ENCODE assay signal across 15 cellular contexts in the genomic region with DNA sequence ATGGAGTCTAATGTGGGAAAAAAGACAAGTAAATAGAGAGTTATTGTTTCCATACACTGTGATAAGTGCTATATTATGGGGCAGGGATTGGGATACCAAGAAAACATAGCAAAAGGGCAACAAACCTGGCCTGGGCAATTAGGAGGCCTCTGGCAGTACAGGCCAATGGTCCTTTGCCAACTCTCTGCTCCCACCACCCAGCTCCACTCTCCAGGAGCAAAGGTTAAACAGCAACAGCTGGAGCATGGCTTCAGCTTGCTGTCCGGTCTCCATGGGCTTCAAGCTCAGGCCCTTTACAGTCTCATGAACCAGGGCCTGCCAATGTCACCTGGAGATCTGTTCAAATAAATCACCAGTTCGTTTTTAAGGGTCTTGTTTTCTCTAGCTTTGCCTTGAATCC. TPM values are rescaled to one million over a fixed set of nuclear protein-coding genes. Genes with fewer than 3 reads are reported as not detected.
DNase-seq lines count a peak whose midpoint lies in the region; ATAC-seq and TF ChIP-seq lines count a peak whose summit lies in the region.
"Had no signal": no experiment of that assay in that cellular context is flagged by ENCODE, and none has a peak within 500 bp of the region (broad histone marks: within the 10 kb centered on the region; RNA-seq: fewer than 3 reads in every experiment).

No MANE protein-coding gene starts in this region.

- no peak for DNase-seq in breast epithelium (ENCODE audit: low spot score in 2 of 2)
- DNase-seq in MCF 10A (ENCODE audit: unreplicated experiment), result no peak
- DNase-seq in left lobe of liver (ENCODE audit: low spot score), result no peak
- no peak for DNase-seq in activated naive CD8-positive, alpha-beta T cell treated with anti-CD3 and anti-CD28 coated beads for 36 hours
- DNase-seq in T-helper 2 cell treated with Interferon-gamma antibody and Interleukin-4, amounts not matched to agents 5 μg/mL and 100 μg/mL, for 36 hours (ENCODE audit: low spot score), result no peak
- DNase-seq in heart right ventricle, result no peak
- DNase-seq: CD4-positive, alpha-beta memory T cell; DMS153; DMS79; GF-D8; H9 had no signal

- POLR2A ChIA-PET in MCF 10A (lab: Yijun Ruan, JAX), result interaction anchor here (0.7 to 1.3 kb wide), 2 partner anchors 26 to 1194 kb away, joined by 3 to 4 read pairs; no protein-coding TSS in a partner anchor

- H3K9me3 Mint-ChIP-seq in MCF 10A (ENCODE audit: unreplicated experiment), result no peaks in the 10 kb centered on the region
- H3K9me3 Mint-ChIP-seq in activated naive CD8-positive, alpha-beta T cell treated with anti-CD3 and anti-CD28 coated beads for 36 hours, result no peaks in the 10 kb centered on the region
- H3K9me3 Mint-ChIP-seq in T-helper 2 cell treated with Interferon-gamma antibody and Interleukin-4, amounts not matched to agents 5 μg/mL and 100 μg/mL, for 36 hours, result no peaks in the 10 kb centered on the region
- H3K9me3 Mint-ChIP-seq: CD4-positive, alpha-beta memory T cell; H9 had no signal

- CTCF ChIA-PET in MCF 10A (lab: Yijun Ruan, JAX), result interaction anchor here (1.3 to 2.9 kb wide), 2 partner anchors 14 to 17 kb away, joined by 3 to 10 read pairs; no protein-coding TSS in a partner anchor

- no peak overlapping the region for H3K4me3 Mint-ChIP-seq in MCF 10A (ENCODE audit: unreplicated experiment)
- H3K4me3 Mint-ChIP-seq in activated naive CD8-positive, alpha-beta T cell treated with anti-CD3 and anti-CD28 coated beads for 36 hours, result no peak overlapping the region
- H3K4me3 Mint-ChIP-seq in T-helper 2 cell treated with Interferon-gamma antibody and Interleukin-4, amounts not matched to agents 5 μg/mL and 100 μg/mL, for 36 hours, result no peak overlapping the region
- H3K4me3 Mint-ChIP-seq: CD14-positive monocyte; CD4-positive, alpha-beta memory T cell; H9 had no signal

- H3K36me3 Mint-ChIP-seq in MCF 10A (ENCODE audit: insufficient read depth, unreplicated experiment), result no peaks in the 10 kb centered on the region
- H3K36me3 Mint-ChIP-seq in activated naive CD8-positive, alpha-beta T cell treated with anti-CD3 and anti-CD28 coated beads for 36 hours, result no peaks in the 10 kb centered on the region
- no peaks in the 10 kb centered on the region for H3K36me3 Mint-ChIP-seq in T-helper 2 cell treated with Interferon-gamma antibody and Interleukin-4, amounts not matched to agents 5 μg/mL and 100 μg/mL, for 36 hours (ENCODE audit: low read depth)
- H3K36me3 Mint-ChIP-seq: CD14-positive monocyte; CD4-positive, alpha-beta memory T cell had no signal

- intact Hi-C loops in breast epithelium (cut with DNase I; ENCODE audit: low total_unique reads) (no loop called here), MCF 10A (cut with micrococcal nuclease) (no loop called here), heart right ventricle (cut with DNase I) (no loop called here)

- peaks cover 15% of the 10 kb centered on the region for H3K4me1 Mint-ChIP-seq in MCF 10A (ENCODE audit: insufficient read depth, unreplicated experiment)
- H3K4me1 Mint-ChIP-seq in activated naive CD8-positive, alpha-beta T cell treated with anti-CD3 and anti-CD28 coated beads for 36 hours, result no peaks in the 10 kb centered on the region
- no peaks in the 10 kb centered on the region for H3K4me1 Mint-ChIP-seq in T-helper 2 cell treated with Interferon-gamma antibody and Interleukin-4, amounts not matched to agents 5 μg/mL and 100 μg/mL, for 36 hours (ENCODE audit: low read depth)
- H3K4me1 Mint-ChIP-seq: CD4-positive, alpha-beta memory T cell; H9 had no signal

- H3K27ac ChIP-seq in breast epithelium (peak overlapping the region; percentile 54 to 59), stomach smooth muscle (ENCODE audit: low read length) (peak overlapping the region; percentile 50), heart right ventricle (no peak overlapping the region)
- H3K27ac ChIP-seq: 22Rv1, BLaER1 had no signal

- no peak overlapping the region for H3K27ac Mint-ChIP-seq in MCF 10A (ENCODE audit: low read depth, unreplicated experiment)
- no peak overlapping the region for H3K27ac Mint-ChIP-seq in activated naive CD8-positive, alpha-beta T cell treated with anti-CD3 and anti-CD28 coated beads for 36 hours
- H3K27ac Mint-ChIP-seq in T-helper 2 cell treated with Interferon-gamma antibody and Interleukin-4, amounts not matched to agents 5 μg/mL and 100 μg/mL, for 36 hours, result no peak overlapping the region
- H3K27ac Mint-ChIP-seq: CD14-positive monocyte; CD4-positive, alpha-beta memory T cell; H9 had no signal

- TF ChIP-seq CTCF in breast epithelium (IDR thresholded peaks at IDR 0.05) (no peak), MCF 10A (IDR thresholded peaks at IDR 0.05; ENCODE audit: unreplicated experiment) (no peak), heart right ventricle (IDR thresholded peaks at IDR 0.05) (no peak)

- no peaks in the 10 kb centered on the region for H3K27me3 ChIP-seq in breast epithelium
- no peaks in the 10 kb centered on the region for H3K27me3 ChIP-seq in stomach smooth muscle (ENCODE audit: control insufficient read depth in 1 of 2, insufficient read depth in 2 of 2, low read length in 2 of 2)
- no peaks in the 10 kb centered on the region for H3K27me3 ChIP-seq in heart right ventricle
- H3K27me3 ChIP-seq: BLaER1 had no signal

- H3K36me3 ChIP-seq in breast epithelium, result no peaks in the 10 kb centered on the region
- no peaks in the 10 kb centered on the region for H3K36me3 ChIP-seq in stomach smooth muscle (ENCODE audit: control insufficient read depth in 2 of 2, insufficient read depth in 2 of 2, low read length in 2 of 2)
- no peaks in the 10 kb centered on the region for H3K36me3 ChIP-seq in heart right ventricle
- H3K36me3 ChIP-seq: BLaER1 had no signal

- H3K4me1 ChIP-seq in breast epithelium (no peaks in the 10 kb centered on the region), stomach smooth muscle (ENCODE audit: control insufficient read depth, insufficient read depth, low read length) (peaks cover 4% of the 10 kb centered on the region), heart right ventricle (peaks cover 0 to 7% (median 0%) of the 10 kb centered on the region in 9 donors)
- H3K4me1 ChIP-seq: BLaER1 had no signal

- 76 to 92% methylated on average over 2 of the region's 2 CpGs for WGBS in heart right ventricle, 2 donors

- no TSS peak for BruUV-seq in MCF 10A (replicated peaks; lab: Mats Ljungman, UMichigan)

- H3K9me3 ChIP-seq in breast epithelium (no peaks in the 10 kb centered on the region), stomach smooth muscle (ENCODE audit: control insufficient read depth in 2 of 2, low read length in 2 of 2) (no peaks in the 10 kb centered on the region), heart right ventricle (no peaks in the 10 kb centered on the region)
- H3K9me3 ChIP-seq: BLaER1 had no signal

- no peak overlapping the region for H3K9ac ChIP-seq in stomach smooth muscle (ENCODE audit: low read length in 2 of 2)
- H3K9ac ChIP-seq: BLaER1 had no signal

- no peak for TF ChIP-seq POLR2A in breast epithelium (IDR thresholded peaks at IDR 0.05)

- H3K4me3 ChIP-seq in breast epithelium, result no peak overlapping the region
- no peak overlapping the region for H3K4me3 ChIP-seq in stomach smooth muscle (ENCODE audit: low read length in 2 of 2)
- no peak overlapping the region for H3K4me3 ChIP-seq in heart right ventricle
- H3K4me3 ChIP-seq: BLaER1 had no signal

- ATAC-seq in left lobe of liver (peak; percentile 65), heart right ventricle (no peak)

- no peaks in the 10 kb centered on the region for H3K27me3 Mint-ChIP-seq in MCF 10A (ENCODE audit: insufficient read depth, unreplicated experiment)
- peaks cover 10% of the 10 kb centered on the region for H3K27me3 Mint-ChIP-seq in activated naive CD8-positive, alpha-beta T cell treated with anti-CD3 and anti-CD28 coated beads for 36 hours
- peaks cover 10% of the 10 kb centered on the region for H3K27me3 Mint-ChIP-seq in T-helper 2 cell treated with Interferon-gamma antibody and Interleukin-4, amounts not matched to agents 5 μg/mL and 100 μg/mL, for 36 hours (ENCODE audit: low read depth)

RNA-seq across cellular contexts. Expression of a gene that starts 37.2 kb away (rescaled TPM):
- 10 to 100 TPM; 49.1 to 88.0 (median 70.8) TPM for total RNA-seq in breast epithelium
- total RNA-seq in MCF 10A (2022), result 38.6 and 46.7 TPM in 2 replicates
- 20.3 TPM for total RNA-seq in left lobe of liver
- not detected for total RNA-seq in activated naive CD8-positive, alpha-beta T cell treated with anti-CD3 and anti-CD28 coated beads for 36 hours
- 10 to 100 TPM; 20.9 to 34.3 (median 28.8) TPM for total RNA-seq in heart right ventricle
- polyA plus RNA-seq in heart right ventricle, result 10 to 100 TPM in 1 of 2 donors, 1 to 10 TPM in 1; 8.8 to 23.8 TPM
- total RNA-seq: CD4-positive, alpha-beta memory T cell had no signal
- polyA plus RNA-seq: CD4-positive, alpha-beta memory T cell had no signal

Comparison
In these comparisons a context has a peak if more than half of its experiments do, and no peak if none do; other contexts are left out.
1. H3K27ac ChIP-seq: peak in breast epithelium (2 of 2) and stomach smooth muscle (single experiment); none in heart right ventricle (0 of 10).
2. RNA of a gene that starts 37.2 kb away (total RNA-seq): 49.1 to 88.0 TPM in breast epithelium, 38.6 to 46.7 TPM in MCF 10A, 20.9 to 34.3 TPM in heart right ventricle and 20.3 TPM in left lobe of liver (single experiment); not detected in activated naive CD8-positive, alpha-beta T cell treated with anti-CD3 and anti-CD28 coated beads for 36 hours; every median in the first group is over 10 times any median in the second.